ENCODE assay signal across 26 cellular contexts in genomic region chr20:40648505-40649072, GRCh38. TPM values are rescaled to one million over a fixed set of nuclear protein-coding genes. Genes with fewer than 3 reads are reported as not detected.
"Had no signal": no experiment of that assay in that cellular context is flagged by ENCODE, and none has a peak within 500 bp of the region (broad histone marks: within the 10 kb centered on the region; RNA-seq: fewer than 3 reads in every experiment).

No MANE protein-coding gene starts in this region.

- H3K27ac Mint-ChIP-seq: activated naive CD4-positive, alpha-beta T cell treated with anti-CD3 and anti-CD28 coated beads, Interleukin-2, amount 50 U/mL, for 72 hours; activated T-cell treated with anti-CD3 and anti-CD28 coated beads, Interleukin-2, amount 50 U/mL, for 24 hours; activated T-helper 17 cell treated with anti-CD3 and anti-CD28 coated beads, Interleukin-2, amount 50 U/mL, for 72 hours; mesothelial cell of epicardium; naive thymus-derived CD8-positive, alpha-beta T cell; neural progenitor cell had no signal

- DNase-seq: activated CD4-positive, alpha-beta T cell treated with anti-CD3 and anti-CD28 coated beads, Interleukin-2, amount 50 U/mL, for 4 hours; activated CD8-positive, alpha-beta memory T cell treated with anti-CD3 and anti-CD28 coated beads for 24 hours; activated CD8-positive, alpha-beta memory T cell treated with anti-CD3 and anti-CD28 coated beads, Interleukin-2, amount 50 U/mL, for 4 hours; activated T-cell treated with anti-CD3 and anti-CD28 coated beads, Interleukin-2, amount 50 U/mL, for 24 hours; central memory CD4-positive, alpha-beta T cell; dermis blood vessel endothelial cell; effector CD8-positive, alpha-beta T cell; esophagus squamous epithelium; heart left ventricle; left colon; naive thymus-derived CD8-positive, alpha-beta T cell; psoas muscle; stimulated activated CD4-positive, alpha-beta T cell treated with anti-CD3 and anti-CD28 coated beads, Interleukin-1b, Interleukin-23, amount 100 ng/mL, for 48 hours; stomach; T-helper 1 cell had no signal

- H3K4me3 ChIP-seq: ascending aorta, esophagus squamous epithelium, heart left ventricle, lung, neural progenitor cell, psoas muscle, right atrium auricular region, stomach, suprapubic skin, tibial nerve had no signal

- H3K36me3 Mint-ChIP-seq: activated naive CD4-positive, alpha-beta T cell treated with anti-CD3 and anti-CD28 coated beads, Interleukin-2, amount 50 U/mL, for 72 hours; mesothelial cell of epicardium; naive thymus-derived CD8-positive, alpha-beta T cell; neural progenitor cell had no signal

- H3K9me3 Mint-ChIP-seq: activated naive CD4-positive, alpha-beta T cell treated with anti-CD3 and anti-CD28 coated beads, Interleukin-2, amount 50 U/mL, for 72 hours; activated T-cell treated with anti-CD3 and anti-CD28 coated beads, Interleukin-2, amount 50 U/mL, for 24 hours; activated T-helper 17 cell treated with anti-CD3 and anti-CD28 coated beads, Interleukin-2, amount 50 U/mL, for 72 hours; mesothelial cell of epicardium; neural progenitor cell had no signal

- H3K4me1 Mint-ChIP-seq: activated T-helper 17 cell treated with anti-CD3 and anti-CD28 coated beads, Interleukin-2, amount 50 U/mL, for 72 hours had no signal

- H3K27me3 ChIP-seq: ascending aorta, neural progenitor cell, right atrium auricular region, suprapubic skin, tibial nerve had no signal

- H3K27ac ChIP-seq: ascending aorta, esophagus squamous epithelium, heart left ventricle, neural progenitor cell, psoas muscle, right atrium auricular region, stomach, tibial nerve had no signal

- H3K9ac ChIP-seq: neural progenitor cell had no signal

- ATAC-seq: activated naive CD4-positive, alpha-beta T cell treated with anti-CD3 and anti-CD28 coated beads, Interleukin-2, amount 50 U/mL, for 72 hours; activated T-helper 17 cell treated with anti-CD3 and anti-CD28 coated beads, Interleukin-2, amount 50 U/mL, for 72 hours; heart left ventricle; left colon; naive thymus-derived CD8-positive, alpha-beta T cell had no signal

- FAIRE-seq: endothelial cell of umbilical vein, TTC549 had no signal

- H3K4me1 ChIP-seq: psoas muscle had no signal

- H3K9me3 ChIP-seq: ascending aorta, esophagus squamous epithelium, heart left ventricle, psoas muscle, right atrium auricular region, stomach, suprapubic skin, tibial nerve had no signal

- H3K4me3 Mint-ChIP-seq: activated T-cell treated with anti-CD3 and anti-CD28 coated beads, Interleukin-2, amount 50 U/mL, for 24 hours; activated T-helper 17 cell treated with anti-CD3 and anti-CD28 coated beads, Interleukin-2, amount 50 U/mL, for 72 hours; mesothelial cell of epicardium; naive thymus-derived CD8-positive, alpha-beta T cell; neural progenitor cell had no signal

- H3K36me3 ChIP-seq: ascending aorta, esophagus squamous epithelium, heart left ventricle, neural progenitor cell, right atrium auricular region, stomach, suprapubic skin, tibial nerve had no signal

RNA-seq across cellular contexts. Expression of gene MAFB, which starts 40.4 kb away (rescaled TPM):
- total RNA-seq: activated T-helper 17 cell treated with anti-CD3 and anti-CD28 coated beads, Interleukin-2, amount 50 U/mL, for 72 hours had no signal
